In genomic region chr6:31016659-31017299, GRCh38 we compare ENCODE assay signal across 34 cellular contexts. TPM values are rescaled to one million over a fixed set of nuclear protein-coding genes. Genes with fewer than 3 reads are reported as not detected.
"Had no signal": no experiment of that assay in that cellular context is flagged by ENCODE, and none has a peak within 500 bp of the region (broad histone marks: within the 10 kb centered on the region; RNA-seq: fewer than 3 reads in every experiment).

No MANE protein-coding gene starts in this region.

- H3K36me3 Mint-ChIP-seq: activated naive CD4-positive, alpha-beta T cell treated with anti-CD3 and anti-CD28 coated beads, Interleukin-2, amount 10 ng/mL, durations not matched to agents 7 days and 5 days; activated naive CD8-positive, alpha-beta T cell had no signal

- H3K4me1 ChIP-seq: Peyer's patch had no signal

- H3K27ac ChIP-seq: brain microvascular endothelial cell, Peyer's patch, WERI-Rb-1 had no signal

- H3K4me3 Mint-ChIP-seq: activated CD4-positive, alpha-beta memory T cell treated with anti-CD3 and anti-CD28 coated beads, Interleukin-2, amount 10 ng/mL, durations not matched to agents 7 days and 5 days; activated naive CD4-positive, alpha-beta T cell treated with anti-CD3 and anti-CD28 coated beads, Interleukin-2, amount 10 ng/mL, durations not matched to agents 7 days and 5 days; activated naive CD8-positive, alpha-beta T cell; activated naive CD8-positive, alpha-beta T cell treated with anti-CD3 and anti-CD28 coated beads, Interleukin-2, amount 50 U/mL, for 24 hours had no signal

- H3K27ac Mint-ChIP-seq: activated CD4-positive, alpha-beta memory T cell treated with anti-CD3 and anti-CD28 coated beads, Interleukin-2, amount 10 ng/mL, durations not matched to agents 7 days and 5 days; activated naive CD4-positive, alpha-beta T cell treated with anti-CD3 and anti-CD28 coated beads, Interleukin-2, amount 10 ng/mL, durations not matched to agents 7 days and 5 days; activated naive CD8-positive, alpha-beta T cell; activated naive CD8-positive, alpha-beta T cell treated with anti-CD3 and anti-CD28 coated beads, Interleukin-2, amount 50 U/mL, for 24 hours had no signal

- H3K9me3 Mint-ChIP-seq: activated CD4-positive, alpha-beta memory T cell treated with anti-CD3 and anti-CD28 coated beads, Interleukin-2, amount 10 ng/mL, durations not matched to agents 7 days and 5 days; activated naive CD4-positive, alpha-beta T cell treated with anti-CD3 and anti-CD28 coated beads, Interleukin-2, amount 10 ng/mL, durations not matched to agents 7 days and 5 days had no signal

- H3K4me3 ChIP-seq: Peyer's patch had no signal

- H3K27me3 ChIP-seq: brain microvascular endothelial cell, Peyer's patch had no signal

- H3K36me3 ChIP-seq: brain microvascular endothelial cell, Peyer's patch, WERI-Rb-1 had no signal

- ATAC-seq: activated naive CD8-positive, alpha-beta T cell treated with anti-CD3 and anti-CD28 coated beads, Interleukin-2, amount 50 U/mL, for 24 hours; PC-3; Right ventricle myocardium inferior had no signal

- H3K9me3 ChIP-seq: Peyer's patch had no signal

- DNase-seq: activated CD4-positive, alpha-beta memory T cell treated with anti-CD3 and anti-CD28 coated beads, Interleukin-2, amount 10 ng/mL, durations not matched to agents 7 days and 5 days; activated CD4-positive, alpha-beta T cell treated with anti-CD3 and anti-CD28 coated beads for 1 hour; activated CD4-positive, alpha-beta T cell treated with anti-CD3 and anti-CD28 coated beads for 48 hours; activated CD4-positive, CD25-positive, alpha-beta regulatory T cell; activated effector memory CD4-positive, alpha-beta T cell treated with Interleukin-2 at 50 U/mL for 16 hours; activated naive CD4-positive, alpha-beta T cell treated with anti-CD3 and anti-CD28 coated beads, Interleukin-2, amount 10 ng/mL, durations not matched to agents 7 days and 5 days; activated naive CD8-positive, alpha-beta T cell treated with anti-CD3 and anti-CD28 coated beads, Interleukin-2, amount 50 U/mL, for 24 hours; activated T-cell treated with anti-CD3 and anti-CD28 coated beads, Interleukin-2, amount 50 U/mL, for 48 hours; amniotic stem cell; brain microvascular endothelial cell; central memory CD4-positive, alpha-beta T cell; MV-4-11; NCI-H1092; NCI-H1436 treated with DMSO at 0.1 percent for 48 hours; NCI-H1694 treated with DMSO at 0.1 percent for 48 hours; NCI-H2029; NCI-H2171; NCI-H510A; NCI-H526; NCI-H748 treated with DMSO at 0.1 percent for 48 hours; NK-92 treated with Interleukin-12 subunit alpha and Interleukin-12 subunit beta, amount 100 ng/mL, for 24 hours; PC-3; Peyer's patch; RPMI8226; T1000; WERI-Rb-1 had no signal

- H3K4me1 Mint-ChIP-seq: activated CD4-positive, alpha-beta memory T cell treated with anti-CD3 and anti-CD28 coated beads, Interleukin-2, amount 10 ng/mL, durations not matched to agents 7 days and 5 days; activated naive CD4-positive, alpha-beta T cell treated with anti-CD3 and anti-CD28 coated beads, Interleukin-2, amount 10 ng/mL, durations not matched to agents 7 days and 5 days; activated naive CD8-positive, alpha-beta T cell treated with anti-CD3 and anti-CD28 coated beads, Interleukin-2, amount 50 U/mL, for 24 hours had no signal

RNA-seq across cellular contexts. Expression of gene MUC22, which starts 6.5 kb away (rescaled TPM):
- total RNA-seq: activated CD4-positive, alpha-beta memory T cell treated with anti-CD3 and anti-CD28 coated beads, Interleukin-2, amount 10 ng/mL, durations not matched to agents 7 days and 5 days; activated CD8-positive, alpha-beta memory T cell treated with anti-CD3 and anti-CD28 coated beads for 36 hours; aorta; cerebellum; MCF 10A; PC-3; Peyer's patch; T-helper 1 cell treated with Interleukin-12 subunit alpha and Interleukin-12 subunit beta and Interleukin-4 antibody, amounts not matched to agents 30 ng/mL and 1 ng/mL, for 36 hours; T-helper 2 cell treated with Interferon-gamma antibody and Interleukin-4, amounts not matched to agents 100 ng/mL and 5 ng/mL, for 36 hours had no signal
- polyA plus RNA-seq: aorta had no signal

RNA-seq across cellular contexts. Expression of gene MUC21, which starts 33.3 kb away (rescaled TPM):
- total RNA-seq: activated CD4-positive, alpha-beta memory T cell treated with anti-CD3 and anti-CD28 coated beads, Interleukin-2, amount 10 ng/mL, durations not matched to agents 7 days and 5 days; activated CD8-positive, alpha-beta memory T cell treated with anti-CD3 and anti-CD28 coated beads for 36 hours; aorta; cerebellum; MCF 10A; PC-3; Peyer's patch; Right ventricle myocardium inferior; T-helper 1 cell treated with Interleukin-12 subunit alpha and Interleukin-12 subunit beta and Interleukin-4 antibody, amounts not matched to agents 30 ng/mL and 1 ng/mL, for 36 hours; T-helper 2 cell treated with Interferon-gamma antibody and Interleukin-4, amounts not matched to agents 100 ng/mL and 5 ng/mL, for 36 hours had no signal
